8 cellular contexts compared by ENCODE assay signal in the genomic region with DNA sequence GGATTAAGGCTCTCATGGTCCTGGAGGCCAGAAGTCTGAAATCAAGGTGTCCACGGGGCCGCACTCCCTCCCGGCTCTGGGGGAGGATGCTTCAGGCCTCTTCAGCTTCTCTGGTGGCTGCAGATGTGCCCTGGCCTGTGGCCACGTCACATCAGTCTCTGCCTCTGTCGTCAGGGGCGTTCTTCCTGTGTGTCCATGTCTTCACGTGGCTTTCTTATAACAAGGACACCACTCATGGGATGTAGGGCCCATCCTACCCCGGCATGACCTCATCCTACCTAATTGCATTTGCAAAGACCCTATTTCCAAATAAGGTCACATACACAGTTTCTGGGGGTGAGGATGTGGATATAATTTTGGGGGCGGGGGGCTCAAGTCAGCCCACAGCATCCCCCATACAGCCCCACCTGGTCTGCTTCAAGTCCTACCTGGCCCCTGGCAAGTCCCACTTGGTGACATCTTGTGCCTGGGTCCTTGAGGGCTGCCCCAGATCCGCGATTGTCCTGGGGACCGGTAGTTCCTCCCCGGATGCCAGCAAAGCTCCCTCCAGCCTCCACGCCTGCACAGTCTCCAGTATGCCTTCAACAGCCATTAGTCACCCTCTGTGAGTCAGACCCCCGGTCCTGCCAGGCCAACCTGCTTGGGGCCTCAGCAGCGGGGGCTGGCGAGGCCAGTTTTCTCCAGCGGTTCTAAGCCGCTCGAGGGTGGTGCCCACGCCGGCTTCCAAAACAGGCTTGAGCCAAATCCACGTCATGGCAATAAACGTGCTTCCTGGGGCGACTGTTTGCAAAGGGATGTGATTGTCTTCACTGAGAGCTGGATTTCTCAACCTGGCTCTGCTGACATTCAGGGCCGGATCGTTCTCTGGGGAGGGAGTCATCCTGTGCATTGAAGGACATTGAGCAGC. TPM values are rescaled to one million over a fixed set of nuclear protein-coding genes. Genes with fewer than 3 reads are reported as not detected.
DNase-seq lines count a peak whose midpoint lies in the region; ATAC-seq, FAIRE-seq and TF ChIP-seq lines count a peak whose summit lies in the region.

No MANE protein-coding gene starts in this region.

- H3K4me2 ChIP-seq in neural progenitor cell: no peak overlapping the region

- ATAC-seq in T-helper 17 cell (peak; percentile 47), HG03139 (IDR thresholded peaks at IDR 0.05; ENCODE audit: unreplicated experiment) (no peak)

- FAIRE-seq in H54 (lab: Jason Lieb, UNC): peak; percentile 78

- H3K27ac Mint-ChIP-seq in T-helper 17 cell (peak overlapping the region; percentile 84), neural progenitor cell (peak overlapping the region; percentile 38)

- H3K27me3 ChIP-seq in neural progenitor cell: no peaks in the 10 kb centered on the region
- no peaks in the 10 kb centered on the region for H3K27me3 ChIP-seq in effector memory CD4-positive, alpha-beta T cell (replicated peaks; ENCODE audit: control insufficient read depth, insufficient read depth, low read length, poor library complexity, severe bottlenecking)

- peaks cover 9% of the 10 kb centered on the region for H4K20me1 ChIP-seq in neural progenitor cell (ENCODE audit: low read depth)

- no peak for TF ChIP-seq POLR2A in H54 (IDR thresholded peaks at IDR 0.05; ENCODE audit: low read depth, low read length)

- no peaks in the 10 kb centered on the region for H3F3A ChIP-seq in neural progenitor cell (ENCODE audit: low read depth)

- no peak overlapping the region for H3K9ac ChIP-seq in neural progenitor cell

- DNase-seq in 8988T (peak; percentile 99), H54 (ENCODE audit: insufficient read length, low spot score) (peak; percentile 99), T-helper 17 cell (no peak), fibroblast of the aortic adventitia (ENCODE audit: low read depth) (peak; percentile 97), neural progenitor cell (ENCODE audit: low spot score) (no peak), NCI-H524 (lab: John Stamatoyannopoulos, UW) (no peak)
- DNase-seq in effector memory CD4-positive, alpha-beta T cell: no peak

- H3K9me3 Mint-ChIP-seq in neural progenitor cell: peaks cover 7% of the 10 kb centered on the region

- no peak overlapping the region for H3K27ac ChIP-seq in neural progenitor cell
- no peak overlapping the region for H3K27ac ChIP-seq in effector memory CD4-positive, alpha-beta T cell (ENCODE audit: insufficient read depth, low read length, poor library complexity, severe bottlenecking)

- TF ChIP-seq CTCF in fibroblast of the aortic adventitia (IDR thresholded peaks at IDR 0.05; ENCODE audit: insufficient read depth, low read length) (no peak), neural progenitor cell (IDR thresholded peaks at IDR 0.05) (no peak)

- peak overlapping the region; percentile 28 for H3K4me3 ChIP-seq in fibroblast of the aortic adventitia (ENCODE audit: low read depth, low read length)
- no peak overlapping the region for H3K4me3 ChIP-seq in neural progenitor cell
- H3K4me3 ChIP-seq in effector memory CD4-positive, alpha-beta T cell (ENCODE audit: insufficient read depth, low read depth, low read length, poor library complexity, severe bottlenecking): no peak overlapping the region

- H3K4me1 Mint-ChIP-seq in T-helper 17 cell: peaks cover 28% of the 10 kb centered on the region
- peaks cover 6% of the 10 kb centered on the region for H3K4me1 Mint-ChIP-seq in neural progenitor cell

- H3K36me3 Mint-ChIP-seq in T-helper 17 cell (ENCODE audit: low read depth) (peaks cover 5% of the 10 kb centered on the region), neural progenitor cell (peaks cover 22% of the 10 kb centered on the region)

- no peaks in the 10 kb centered on the region for H3K9me3 ChIP-seq in T-helper 17 cell (ENCODE audit: control insufficient read depth, low read length, poor library complexity, severe bottlenecking)
- H3K9me3 ChIP-seq in neural progenitor cell (ENCODE audit: low read depth): no peaks in the 10 kb centered on the region
- no peaks in the 10 kb centered on the region for H3K9me3 ChIP-seq in effector memory CD4-positive, alpha-beta T cell (ENCODE audit: control insufficient read depth, low read length)

- no peaks in the 10 kb centered on the region for H3K79me2 ChIP-seq in neural progenitor cell (ENCODE audit: low read depth)

- H3K27me3 Mint-ChIP-seq in T-helper 17 cell: no peaks in the 10 kb centered on the region
- peaks cover 4% of the 10 kb centered on the region for H3K27me3 Mint-ChIP-seq in neural progenitor cell (ENCODE audit: insufficient read depth, low read depth)

- H3K4me3 Mint-ChIP-seq in T-helper 17 cell (no peak overlapping the region), neural progenitor cell (no peak overlapping the region)

- no peak overlapping the region for H2AFZ ChIP-seq in neural progenitor cell (replicated peaks)

- H3K36me3 ChIP-seq in neural progenitor cell: no peaks in the 10 kb centered on the region
- H3K36me3 ChIP-seq in effector memory CD4-positive, alpha-beta T cell (ENCODE audit: control insufficient read depth, insufficient read depth, low read length): peaks cover 33% of the 10 kb centered on the region

- no peaks in the 10 kb centered on the region for H3K4me1 ChIP-seq in neural progenitor cell
- no peaks in the 10 kb centered on the region for H3K4me1 ChIP-seq in effector memory CD4-positive, alpha-beta T cell (ENCODE audit: control insufficient read depth, insufficient read depth, low read length, poor library complexity, severe bottlenecking)

RNA-seq across cellular contexts. Expression of a gene that starts 32.2 kb away (rescaled TPM):
- 100 to 1,000 TPM; 202 to 220 TPM for total RNA-seq in T-helper 17 cell
- 58.9 and 103 TPM in 2 replicates for total RNA-seq in fibroblast of the aortic adventitia (ENCODE audit: low replicate concordance)
- total RNA-seq in neural progenitor cell (ENCODE audit: low replicate concordance): 38.5 and 42.2 TPM in 2 replicates

RNA-seq across cellular contexts. Expression of a gene that starts 32.5 kb away (rescaled TPM):
- total RNA-seq in T-helper 17 cell: 10 to 100 TPM; 18.4 to 26.2 TPM
- total RNA-seq in fibroblast of the aortic adventitia (ENCODE audit: low replicate concordance): 0.33 and 5.2 TPM in 2 replicates
- total RNA-seq in neural progenitor cell (ENCODE audit: low replicate concordance): 15.6 and 16.3 TPM in 2 replicates

Comparison
In these comparisons a context has a peak if more than half of its experiments do, and no peak if none do; other contexts are left out.
1. DNase-seq: peak in 8988T (single experiment), H54 (single experiment) and fibroblast of the aortic adventitia (single experiment); none in T-helper 17 cell (0 of 3), neural progenitor cell (single experiment), NCI-H524 (0 of 2) and effector memory CD4-positive, alpha-beta T cell (0 of 3).